Comparison of ENCODE assay signal across 12 cellular contexts in the genomic region with DNA sequence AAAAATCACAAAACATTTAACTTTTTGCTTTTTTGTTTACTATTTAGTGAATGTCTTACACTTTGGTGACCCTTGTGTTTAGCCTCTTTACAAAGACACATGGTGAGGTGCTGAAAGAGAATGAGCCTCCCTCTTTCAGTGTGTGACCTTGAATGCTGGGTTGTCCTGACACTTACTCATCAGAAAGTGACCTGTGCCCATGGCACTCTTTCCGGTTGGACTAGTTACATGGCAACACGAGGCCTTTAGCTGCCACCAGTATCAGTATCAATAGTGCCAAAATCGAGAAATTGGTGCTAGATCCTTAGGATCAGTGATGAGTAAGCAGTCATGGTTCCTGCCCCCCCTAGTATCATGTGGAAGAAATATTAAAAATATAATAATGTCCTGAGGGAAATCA. TPM values are rescaled to one million over a fixed set of nuclear protein-coding genes. Genes with fewer than 3 reads are reported as not detected.
DNase-seq lines count a peak whose midpoint lies in the region; ATAC-seq and TF ChIP-seq lines count a peak whose summit lies in the region.
"Had no signal": no experiment of that assay in that cellular context is flagged by ENCODE, and none has a peak within 500 bp of the region (broad histone marks: within the 10 kb centered on the region; RNA-seq: fewer than 3 reads in every experiment).

No MANE protein-coding gene starts in this region.

- peak overlapping the region; percentile 64 for H3K27ac Mint-ChIP-seq in CD4-positive, alpha-beta T cell
- peak overlapping the region; percentile 77 to 93 (median 87) for H3K27ac Mint-ChIP-seq in brain

- no peaks in the 10 kb centered on the region for H3K9me2 ChIP-seq in Loucy (replicated peaks; ENCODE audit: low read depth, low read length)

- no peak overlapping the region for H3K4me3 ChIP-seq in Loucy (ENCODE audit: low read length, poor library complexity, severe bottlenecking)
- no peak overlapping the region for H3K4me3 ChIP-seq in neuron (ENCODE audit: low read length)
- H3K4me3 ChIP-seq: PC-9 had no signal

- peak overlapping the region; percentile 9 for H3K9ac ChIP-seq in Loucy (ENCODE audit: low read depth, low read length, poor library complexity, severe bottlenecking)

- peaks cover 30% of the 10 kb centered on the region for H3K79me2 ChIP-seq in Loucy (ENCODE audit: insufficient read depth, low read length)

- no peaks in the 10 kb centered on the region for H3F3A ChIP-seq in Loucy (ENCODE audit: low read depth)

- intact Hi-C loops in CD4-positive, alpha-beta T cell (cut with DNase I, micrococcal nuclease), result loop anchor here (1.0 to 5.0 kb wide), 6 partner anchors 14 to 660 kb away; a partner anchor contains a TSS

- H3K27ac ChIP-seq in CD4-positive, alpha-beta T cell (ENCODE audit: low read depth, low read length), result no peak overlapping the region
- H3K27ac ChIP-seq: PC-9 had no signal

- no peak overlapping the region for H3K4me2 ChIP-seq in Loucy (ENCODE audit: low read depth, low read length, poor library complexity, severe bottlenecking)
- H3K4me2 ChIP-seq: PC-9 had no signal

- no peaks in the 10 kb centered on the region for H3K9me3 ChIP-seq in CD4-positive, alpha-beta T cell (ENCODE audit: control insufficient read depth, low read length)
- H3K9me3 ChIP-seq in Loucy (ENCODE audit: insufficient read depth, low read depth, low read length) (no peaks in the 10 kb centered on the region), neuron (ENCODE audit: low read length) (no peaks in the 10 kb centered on the region)

- H3K27me3 ChIP-seq in CD4-positive, alpha-beta T cell (ENCODE audit: control insufficient read depth, insufficient read depth, low read length), result no peaks in the 10 kb centered on the region
- peaks cover 7% of the 10 kb centered on the region for H3K27me3 ChIP-seq in Loucy (ENCODE audit: insufficient read depth, low read length, poor library complexity, severe bottlenecking)
- no peaks in the 10 kb centered on the region for H3K27me3 ChIP-seq in neuron (ENCODE audit: insufficient read depth, low read length)

- H2AFZ ChIP-seq in Loucy (ENCODE audit: low read length), result no peak overlapping the region; the same call in 1 of the 2 replicates
- H2AFZ ChIP-seq in neuron (ENCODE audit: low read depth, low read length), result peak overlapping the region; percentile 58
- H2AFZ ChIP-seq: PC-9 had no signal

- no peaks in the 10 kb centered on the region for H3K9me3 Mint-ChIP-seq in CD4-positive, alpha-beta T cell
- H3K9me3 Mint-ChIP-seq in brain, result no peaks in the 10 kb centered on the region
- H3K9me3 Mint-ChIP-seq: naive B cell had no signal

- H3K4me1 Mint-ChIP-seq in CD4-positive, alpha-beta T cell (ENCODE audit: low read depth), result peaks cover 10% of the 10 kb centered on the region
- peaks cover 27% of the 10 kb centered on the region for H3K4me1 Mint-ChIP-seq in brain

- no peak for TF ChIP-seq CTCF in CD4-positive, alpha-beta T cell (IDR thresholded peaks at IDR 0.05)
- TF ChIP-seq CTCF in Loucy (conservative IDR thresholded peaks at IDR 0.05; ENCODE audit: low read length), result no peak
- TF ChIP-seq CTCF in brain (conservative IDR thresholded peaks at IDR 0.05), result no peak

- H3K4me3 Mint-ChIP-seq in CD4-positive, alpha-beta T cell, result peak overlapping the region; percentile 63
- H3K4me3 Mint-ChIP-seq in brain, result peak overlapping the region; percentile 39 to 68 (median 66)

- no peak for ATAC-seq in CD4-positive, alpha-beta T cell (ENCODE audit: poor library complexity)
- no peak for ATAC-seq in HG02588 (IDR thresholded peaks at IDR 0.05; ENCODE audit: unreplicated experiment)

- H3K36me3 ChIP-seq in Loucy (ENCODE audit: insufficient read depth, low read length) (no peaks in the 10 kb centered on the region), neuron (ENCODE audit: insufficient read depth, low read length) (peaks cover 7% of the 10 kb centered on the region)

- POLR2A ChIA-PET in CD4-positive, alpha-beta T cell (lab: Charles Lee), result interaction anchor here (1.0 to 4.0 kb wide), 3 partner anchors 95 to 152 kb away, joined by 3 to 111 read pairs (median 27); a partner anchor contains a TSS

- CTCF ChIA-PET in CD4-positive, alpha-beta T cell (lab: Charles Lee), result no interaction called here

- DNase-seq in CD4-positive, alpha-beta T cell, result no peak
- DNase-seq in KG1 (lab: John Stamatoyannopoulos, UW) (no peak), GDM1 (lab: John Stamatoyannopoulos, UW) (no peak)
- no peak for DNase-seq in stimulated activated CD4-positive, alpha-beta T cell treated with anti-CD3 and anti-CD28 coated beads, Interleukin-2, amount 100 ng/mL, for 48 hours
- DNase-seq: activated T-cell treated with anti-CD3 and anti-CD28 coated beads, Interleukin-2, amount 50 U/mL, for 1 hour; naive B cell had no signal

- peaks cover 27% of the 10 kb centered on the region for H3K36me3 Mint-ChIP-seq in CD4-positive, alpha-beta T cell (ENCODE audit: low read depth)
- H3K36me3 Mint-ChIP-seq in brain, result peaks cover 5% of the 10 kb centered on the region
- H3K36me3 Mint-ChIP-seq: naive B cell had no signal

- H3K27me3 Mint-ChIP-seq in CD4-positive, alpha-beta T cell, result no peaks in the 10 kb centered on the region
- peaks cover 9% of the 10 kb centered on the region for H3K27me3 Mint-ChIP-seq in brain
- H3K27me3 Mint-ChIP-seq: naive B cell had no signal

- peaks cover 14% of the 10 kb centered on the region for H4K20me1 ChIP-seq in Loucy (ENCODE audit: insufficient read depth, low read length, poor library complexity, severe bottlenecking)

- no peaks in the 10 kb centered on the region for H3K4me1 ChIP-seq in Loucy (ENCODE audit: insufficient read depth, low read length, poor library complexity, severe bottlenecking)
- H3K4me1 ChIP-seq in neuron (ENCODE audit: insufficient read depth, low read length), result peaks cover 10% of the 10 kb centered on the region

RNA-seq across cellular contexts. Expression of a gene that starts 1.7 kb away (rescaled TPM):
- 10 to 100 TPM; 76.1 TPM for total RNA-seq in CD4-positive, alpha-beta T cell
- polyA plus RNA-seq in brain (ENCODE audit: insufficient read depth, low read depth, low replicate concordance), result 116 TPM

RNA-seq across cellular contexts. Expression of a gene that starts 38.2 kb away (rescaled TPM):
- total RNA-seq in CD4-positive, alpha-beta T cell, result not detected
- not detected for polyA plus RNA-seq in brain (ENCODE audit: insufficient read depth, low read depth, low replicate concordance)
- total RNA-seq: PC-9 had no signal
- polyA plus RNA-seq: esophagus had no signal

RNA-seq across cellular contexts. Expression of a gene that starts 51.6 kb away (rescaled TPM):
- total RNA-seq in CD4-positive, alpha-beta T cell, result 10 to 100 TPM; 41.2 to 43.8 TPM
- 85.8 TPM for polyA plus RNA-seq in brain (ENCODE audit: insufficient read depth, low read depth, low replicate concordance)
